In genomic region chr10:126042354-126042753, GRCh38 we compare ENCODE assay signal across 8 cellular contexts.
DNase-seq lines count a peak whose midpoint lies in the region; ATAC-seq, FAIRE-seq and TF ChIP-seq lines count a peak whose summit lies in the region.

No MANE protein-coding gene starts in this region.

- TF ChIP-seq CTCF in left ventricle myocardium inferior (IDR thresholded peaks at IDR 0.05; ENCODE audit: borderline replicate concordance) (no peak), astrocyte (IDR thresholded peaks at IDR 0.05; ENCODE audit: insufficient read depth, low read depth, low read length) (no peak), upper lobe of right lung (IDR thresholded peaks at IDR 0.05) (no peak), GM10266 (IDR thresholded peaks at IDR 0.05; ENCODE audit: control insufficient read depth, insufficient read depth, low read depth, missing control alignments) (no peak)

- WGBS in mesendoderm (ENCODE audit: extremely low coverage, insufficient coverage, low lambda C conversion rate): no CpG with 5 or more reads among the region's 4 CpGs

- no peak for DNase-seq in left ventricle myocardium inferior
- DNase-seq in Right ventricle myocardium inferior (ENCODE audit: missing footprints): no peak
- no peak for DNase-seq in astrocyte (ENCODE audit: low read depth)
- DNase-seq in mesendoderm: peak; percentile 84
- no peak for DNase-seq in upper lobe of right lung
- DNase-seq in A172 (ENCODE audit: low spot score): no peak
- no peak for DNase-seq in GM10266 (ENCODE audit: extremely low spot score)
- DNase-seq in amniotic stem cell (lab: John Stamatoyannopoulos, UW): no peak

- no peak overlapping the region for H2BK5ac ChIP-seq in mesendoderm (ENCODE audit: low read length)

- H3K27ac ChIP-seq in left ventricle myocardium inferior (replicated peaks) (peak overlapping the region; percentile 74), astrocyte (ENCODE audit: low read depth, low read length) (peak overlapping the region; percentile 9), mesendoderm (ENCODE audit: low read depth, low read length) (no peak overlapping the region), upper lobe of right lung (peak overlapping the region; percentile 84)

- H3K9me3 Mint-ChIP-seq in astrocyte (ENCODE audit: unreplicated experiment): no peaks in the 10 kb centered on the region

- H3K9me3 ChIP-seq in left ventricle myocardium inferior (replicated peaks): no peaks in the 10 kb centered on the region
- no peaks in the 10 kb centered on the region for H3K9me3 ChIP-seq in astrocyte (ENCODE audit: insufficient read depth, low read depth, low read length)
- no peaks in the 10 kb centered on the region for H3K9me3 ChIP-seq in upper lobe of right lung

- no peak overlapping the region for H2BK15ac ChIP-seq in mesendoderm (replicated peaks; ENCODE audit: low read depth)

- peaks cover 27% of the 10 kb centered on the region for H3K4me1 ChIP-seq in left ventricle myocardium inferior
- H3K4me1 ChIP-seq in astrocyte (ENCODE audit: insufficient read depth, low read length): peaks cover 4% of the 10 kb centered on the region
- peaks cover 5% of the 10 kb centered on the region for H3K4me1 ChIP-seq in mesendoderm (ENCODE audit: control insufficient read depth, low read depth, low read length)
- peaks cover 19% of the 10 kb centered on the region for H3K4me1 ChIP-seq in upper lobe of right lung

- H2AFZ ChIP-seq in astrocyte (ENCODE audit: low read depth, low read length): no peak overlapping the region

- no peak for FAIRE-seq in astrocyte (lab: Jason Lieb, UNC)

- H3K9ac ChIP-seq in astrocyte (ENCODE audit: low read length): peak overlapping the region; percentile 3
- H3K9ac ChIP-seq in mesendoderm (ENCODE audit: low read length): no peak overlapping the region

- H3K27ac Mint-ChIP-seq in astrocyte (ENCODE audit: unreplicated experiment): peak overlapping the region; percentile 88

- no peaks in the 10 kb centered on the region for H3K79me1 ChIP-seq in mesendoderm (ENCODE audit: low read length)

- H3K4me3 ChIP-seq in left ventricle myocardium inferior (no peak overlapping the region), astrocyte (ENCODE audit: insufficient read depth, low read depth, low read length) (no peak overlapping the region), mesendoderm (ENCODE audit: low read length) (no peak overlapping the region), upper lobe of right lung (no peak overlapping the region)

- H3K27me3 ChIP-seq in left ventricle myocardium inferior (ENCODE audit: low read depth) (no peaks in the 10 kb centered on the region), astrocyte (ENCODE audit: insufficient read depth, low read length) (no peaks in the 10 kb centered on the region), mesendoderm (ENCODE audit: insufficient read depth, low read length, poor library complexity) (no peaks in the 10 kb centered on the region), upper lobe of right lung (no peaks in the 10 kb centered on the region)

- H3K4ac ChIP-seq in mesendoderm (ENCODE audit: low read depth, low read length): no peak overlapping the region

- no peaks in the 10 kb centered on the region for H3K36me3 ChIP-seq in left ventricle myocardium inferior
- H3K36me3 ChIP-seq in astrocyte (ENCODE audit: insufficient read depth, low read length): peaks cover 50% of the 10 kb centered on the region
- H3K36me3 ChIP-seq in mesendoderm (ENCODE audit: control insufficient read depth, insufficient read depth, low read length): no peaks in the 10 kb centered on the region
- H3K36me3 ChIP-seq in upper lobe of right lung: no peaks in the 10 kb centered on the region

- no peak overlapping the region for H4K8ac ChIP-seq in mesendoderm (ENCODE audit: low read depth, low read length)

- ATAC-seq in Right ventricle myocardium inferior (no peak), upper lobe of right lung (no peak)

- intact Hi-C loops in left ventricle myocardium inferior (cut with micrococcal nuclease): no loop called here
- intact Hi-C loops in Right ventricle myocardium inferior (cut with DNase I): no loop called here
- intact Hi-C loops in upper lobe of right lung (cut with DNase I): no loop called here

- no peak overlapping the region for H3K4me3 Mint-ChIP-seq in astrocyte (ENCODE audit: unreplicated experiment)

- no peaks in the 10 kb centered on the region for H3K79me2 ChIP-seq in astrocyte (ENCODE audit: insufficient read depth, low read length)
- no peaks in the 10 kb centered on the region for H3K79me2 ChIP-seq in mesendoderm (ENCODE audit: control insufficient read depth, insufficient read depth, low read length)

- H3K4me1 Mint-ChIP-seq in astrocyte (ENCODE audit: low read depth, unreplicated experiment): peaks cover 13% of the 10 kb centered on the region

- no peak overlapping the region for H3K18ac ChIP-seq in mesendoderm (ENCODE audit: low read length)

- H4K5ac ChIP-seq in mesendoderm (ENCODE audit: low read length): no peak overlapping the region

- H3K56ac ChIP-seq in mesendoderm (ENCODE audit: low read length): no peak overlapping the region

- no peaks in the 10 kb centered on the region for H4K20me1 ChIP-seq in astrocyte (ENCODE audit: insufficient read depth, low read length)

- H3K27me3 Mint-ChIP-seq in astrocyte (ENCODE audit: low read depth, unreplicated experiment): no peaks in the 10 kb centered on the region

- H3K4me2 ChIP-seq in astrocyte (ENCODE audit: low read length) (no peak overlapping the region), mesendoderm (ENCODE audit: low read length) (no peak overlapping the region)

- no peak overlapping the region for H2AK5ac ChIP-seq in mesendoderm (ENCODE audit: low read length)

- H2BK120ac ChIP-seq in mesendoderm (ENCODE audit: low read depth, low read length): no peak overlapping the region

- peaks cover 25% of the 10 kb centered on the region for H3K36me3 Mint-ChIP-seq in astrocyte (ENCODE audit: low read depth, unreplicated experiment)

- peak overlapping the region; percentile 15 for H3K23ac ChIP-seq in mesendoderm (ENCODE audit: low read length)
